In the genomic region with DNA sequence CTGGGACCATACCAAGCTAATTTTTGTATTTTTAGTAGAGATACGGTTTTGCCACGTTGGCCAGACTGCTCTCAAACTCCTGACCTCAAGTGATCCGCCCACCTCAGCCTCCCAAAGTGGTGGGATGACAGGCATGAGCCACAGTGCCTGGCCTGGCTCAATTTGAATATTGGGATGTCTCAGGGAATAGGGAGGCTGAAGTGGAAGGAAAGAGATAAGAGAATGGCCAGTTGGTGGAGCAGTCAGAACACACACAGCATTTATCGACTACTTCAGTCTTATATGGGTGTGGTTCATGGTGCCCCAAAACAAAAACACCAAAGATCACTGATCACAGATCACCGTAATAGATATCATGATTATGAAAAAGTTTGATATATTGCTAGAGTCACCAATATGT, we compare ENCODE assay signal across 22 cellular contexts.
A peak's percentile ranks its signal among the peaks of the same experiment; 100 is the strongest.
DNase-seq lines count a peak whose midpoint lies in the region; ATAC-seq, FAIRE-seq and TF ChIP-seq lines count a peak whose summit lies in the region.
"Had no signal": no experiment of that assay in that cellular context is flagged by ENCODE, and none has a peak within 500 bp of the region (broad histone marks: within the 10 kb centered on the region; RNA-seq: fewer than 3 reads in every experiment).

No MANE protein-coding gene starts in this region.

- no peak overlapping the region for H2AFZ ChIP-seq in K562 (ENCODE audit: low read depth, low read length)

- POLR2A ChIA-PET in K562 (lab: Yijun Ruan, JAX) = no interaction called here

- in situ Hi-C loops in K562 (cut with MboI) = no loop called here

- DNase-seq in HT1080 (ENCODE audit: low read depth) (peak; percentile 18), K562 (ENCODE audit: extremely low read depth in 1 of 4, low spot score in 3 of 4) (no peak), myocyte (ENCODE audit: low read depth) (peak; percentile 56), GM12892 (ENCODE audit: insufficient read length) (no peak), SKM-1 treated with dmso at 0.1 percent for 144 hours (lab: John Stamatoyannopoulos, UW; ENCODE audit: unreplicated experiment) (no peak), HTR-8/SVneo (ENCODE audit: insufficient read length, low spot score) (no peak)
- DNase-seq: activated CD4-positive, alpha-beta T cell treated with anti-CD3 and anti-CD28 coated beads for 4 hours; activated CD8-positive, alpha-beta memory T cell treated with anti-CD3 and anti-CD28 coated beads, Interleukin-2, amount 50 U/mL, for 4 hours; activated naive CD4-positive, alpha-beta T cell; AML-193; body of pancreas; hypothalamus; left ventricle myocardium inferior; naive thymus-derived CD4-positive, alpha-beta T cell; NCI-H1105 treated with DMSO at 0.1 percent for 48 hours; SIG-M5; stomach; T1000 had no signal

- peak; percentile 24 for TF ChIP-seq CTCF in C4-2B (conservative IDR thresholded peaks at IDR 0.05)
- no peak for TF ChIP-seq CTCF in K562 (IDR thresholded peaks at IDR 0.05 in 2 of 3, conservative IDR thresholded peaks at IDR 0.05 in 1 of 3; ENCODE audit: insufficient read depth in 2 of 3, low read depth in 1 of 3, low read length in 3 of 3)

- no peaks in the 10 kb centered on the region for H3K79me2 ChIP-seq in K562 (ENCODE audit: control insufficient read depth, insufficient read depth, low read length)

- no peak for TF ChIP-seq RAD21 in K562 (CRISPR knock-in tag; conservative IDR thresholded peaks at IDR 0.05 in 1 of 2, IDR thresholded peaks at IDR 0.05 in 1 of 2)

- H3K4me1 ChIP-seq in K562 (replicated peaks in 1 of 2; ENCODE audit: control insufficient read depth in 2 of 2, insufficient read depth in 2 of 2, low read length in 2 of 2) = no peaks in the 10 kb centered on the region
- H3K4me1 ChIP-seq: body of pancreas, left ventricle myocardium inferior, stomach, vagina had no signal

- H4K20me1 ChIP-seq in K562 (replicated peaks; ENCODE audit: control insufficient read depth, insufficient read depth, low read length) = no peaks in the 10 kb centered on the region

- no peaks in the 10 kb centered on the region for H3K36me3 ChIP-seq in K562 (ENCODE audit: control insufficient read depth, insufficient read depth, low read length)
- H3K36me3 ChIP-seq: left ventricle myocardium inferior, stomach, vagina had no signal

- TF ChIP-seq POLR2A in K562 (conservative IDR thresholded peaks at IDR 0.05) (no peak), GM12892 (IDR thresholded peaks at IDR 0.05; ENCODE audit: low read depth, low read length) (no peak)

- FAIRE-seq in K562 (lab: Jason Lieb, UNC) = no peak
- no peak for FAIRE-seq in GM12892 (lab: Jason Lieb, UNC)
- no peak for FAIRE-seq in HTR-8/SVneo (lab: Jason Lieb, UNC)

- no peaks in the 10 kb centered on the region for H3K9me1 ChIP-seq in K562 (ENCODE audit: control insufficient read depth, insufficient read depth, low read length)

- BruUV-seq in K562 (replicated peaks; lab: Mats Ljungman, UMichigan) = no TSS peak

- H3K4me2 ChIP-seq in K562 (ENCODE audit: insufficient read depth, low read length) = no peak overlapping the region

- H3K9me3 ChIP-seq in K562 (replicated peaks; ENCODE audit: control insufficient read depth, insufficient read depth, low read depth, low read length) = no peaks in the 10 kb centered on the region; the same call in 1 of the 2 replicates
- H3K9me3 ChIP-seq: body of pancreas, left ventricle myocardium inferior, stomach, vagina had no signal

- 0% methylated on average over 5 of the region's 5 CpGs for WGBS in K562 (ENCODE audit: insufficient coverage, low coverage, missing lambda C conversion rate)

- no peak overlapping the region for H3K4me3 ChIP-seq in K562
- H3K4me3 ChIP-seq: body of pancreas, left ventricle myocardium inferior, stomach, vagina had no signal

- no peak for ATAC-seq in K562
- no peak for ATAC-seq in GM19397 (IDR thresholded peaks at IDR 0.05; ENCODE audit: unreplicated experiment)
- ATAC-seq: body of pancreas; esophagus mucosa; naive thymus-derived CD4-positive, alpha-beta T cell had no signal

- H3K27ac ChIP-seq in C4-2B (no peak overlapping the region), K562 (ENCODE audit: extremely low read depth, low read depth, low read length) (no peak overlapping the region)
- H3K27ac ChIP-seq: left ventricle myocardium inferior, stomach, vagina had no signal

- CTCF ChIA-PET in K562 (lab: Yijun Ruan, JAX; ENCODE audit: low intra/inter-chr PET ratio) = no interaction called here

- intact Hi-C loops in K562 (cut with micrococcal nuclease) = no loop called here

- H3K27me3 ChIP-seq in K562 (ENCODE audit: control insufficient read depth in 2 of 2, insufficient read depth in 2 of 2, low read length in 2 of 2) = no peaks in the 10 kb centered on the region
- H3K27me3 ChIP-seq: body of pancreas, stomach, vagina had no signal

- TF ChIP-seq EP300 in K562 (IDR thresholded peaks at IDR 0.05; ENCODE audit: low read length) = no peak

- no peak overlapping the region for H3K9ac ChIP-seq in K562 (ENCODE audit: insufficient read depth in 1 of 2, low read depth in 2 of 2, low read length in 2 of 2)

TF ChIP-seq in K562, 482 proteins besides CTCF, POLR2A, EP300 and RAD21:
- no peak for TF ChIP-seq RBM22 (IDR thresholded peaks at IDR 0.05; ENCODE audit: low read depth, low read length, poor library complexity, severe bottlenecking)
- 0 out of 2 replicates have a peak, but pooled peaks have one; percentile 44 for TF ChIP-seq ZBTB17 (CRISPR knock-in tag; IDR thresholded peaks at IDR 0.05)

Comparison
In these comparisons a context has a peak if more than half of its experiments do, and no peak if none do; other contexts are left out.
1. DNase-seq: peak in HT1080 (single experiment) and myocyte (single experiment); none in K562 (0 of 4), GM12892 (single experiment), SKM-1 treated with dmso at 0.1 percent for 144 hours (single experiment) and HTR-8/SVneo (single experiment).